10 cellular contexts compared by ENCODE assay signal in genomic region chr22:49972163-49973017, GRCh38. TPM values are rescaled to one million over a fixed set of nuclear protein-coding genes. Genes with fewer than 3 reads are reported as not detected.
A peak's percentile ranks its signal among the peaks of the same experiment; 100 is the strongest.
DNase-seq lines count a peak whose midpoint lies in the region; ATAC-seq and TF ChIP-seq lines count a peak whose summit lies in the region.
"Had no signal": no experiment of that assay in that cellular context is flagged by ENCODE, and none has a peak within 500 bp of the region (broad histone marks: within the 10 kb centered on the region; RNA-seq: fewer than 3 reads in every experiment).

No MANE protein-coding gene starts in this region.

- peak overlapping the region; percentile 46 for H3K4me3 ChIP-seq in HFF-Myc (replicated peaks; ENCODE audit: low read depth, low read length)

- ATAC-seq in left lobe of liver: no peak
- no peak for ATAC-seq in HG02885 (IDR thresholded peaks at IDR 0.05; ENCODE audit: poor library complexity, unreplicated experiment)

- DNase-seq in HFF-Myc (ENCODE audit: extremely low read depth, low read depth) (no peak), left lobe of liver (ENCODE audit: low spot score) (peak; percentile 57), substantia nigra (lab: John Stamatoyannopoulos, UW) (no peak), HK-2 (ENCODE audit: unreplicated experiment) (no peak), AML-193 (lab: John Stamatoyannopoulos, UW) (no peak)
- DNase-seq in activated naive CD4-positive, alpha-beta T cell treated with anti-CD3 and anti-CD28 coated beads, Interleukin-2, amount 50 U/mL, for 16 hours: peak; percentile 20
- DNase-seq: NCI-H510A had no signal

- TF ChIP-seq CTCF in HFF-Myc (IDR thresholded peaks at IDR 0.05; ENCODE audit: low read depth, low read length, missing control alignments): no peak

- peak overlapping the region; percentile 21 for H3K27ac ChIP-seq in substantia nigra (ENCODE audit: low read depth, low read length, poor library complexity, severe bottlenecking)
- H3K27ac ChIP-seq: cardiac muscle cell had no signal

RNA-seq across cellular contexts. Expression of gene PIM3, which starts 11.8 kb away (rescaled TPM):
- 36.8 TPM for total RNA-seq in left lobe of liver

RNA-seq across cellular contexts. Expression of gene IL17REL, which starts 40.2 kb away (rescaled TPM):
- not detected for total RNA-seq in left lobe of liver
- total RNA-seq: urinary bladder had no signal

RNA-seq across cellular contexts. Expression of gene CRELD2, which starts 54.0 kb away (rescaled TPM):
- total RNA-seq in left lobe of liver: 65.1 TPM

RNA-seq across cellular contexts. Expression of gene ALG12, which starts 54.2 kb away (rescaled TPM):
- 19.1 TPM for total RNA-seq in left lobe of liver

Comparison
In these comparisons a context has a peak if more than half of its experiments do, and no peak if none do; other contexts are left out.
1. DNase-seq: peak in activated naive CD4-positive, alpha-beta T cell treated with anti-CD3 and anti-CD28 coated beads, Interleukin-2, amount 50 U/mL, for 16 hours (single experiment) and left lobe of liver (single experiment); none in HFF-Myc (single experiment), substantia nigra (0 of 49), HK-2 (single experiment) and AML-193 (0 of 2).